ENCODE assay signal across 15 cellular contexts in genomic region chrX:66005832-66006449, GRCh38. TPM values are rescaled to one million over a fixed set of nuclear protein-coding genes. Genes with fewer than 3 reads are reported as not detected.
DNase-seq lines count a peak whose midpoint lies in the region; ATAC-seq, FAIRE-seq and TF ChIP-seq lines count a peak whose summit lies in the region.
"Had no signal": no experiment of that assay in that cellular context is flagged by ENCODE, and none has a peak within 500 bp of the region (broad histone marks: within the 10 kb centered on the region; RNA-seq: fewer than 3 reads in every experiment).

No MANE protein-coding gene starts in this region.

- H2AFZ ChIP-seq in GM12878 (ENCODE audit: control insufficient read depth, low read depth, low read length) = no peak overlapping the region

- intact Hi-C loops in GM12878 (cut with micrococcal nuclease; ENCODE audit: unreplicated experiment) = no loop called here

- in situ Hi-C loops in GM12878 (cut with MboI) = loop anchor here (10.0 to 25.0 kb wide), 2 partner anchors 399 to 1794 kb away; partner anchors contain the start of gene AMER1

- H3K4me3 ChIP-seq in BLaER1 = no peak overlapping the region
- H3K4me3 ChIP-seq in GM12878 = no peak overlapping the region
- H3K4me3 ChIP-seq: Peyer's patch had no signal

- H3K27me3 ChIP-seq in BLaER1 (no peaks in the 10 kb centered on the region), GM12878 (replicated peaks in 1 of 2; ENCODE audit: control insufficient read depth in 2 of 2, insufficient read depth in 2 of 2, low read length in 1 of 2) (no peaks in the 10 kb centered on the region)
- H3K27me3 ChIP-seq: brain microvascular endothelial cell, Peyer's patch had no signal

- no TSS peak for BruUV-seq in GM12878 (replicated peaks; lab: Mats Ljungman, UMichigan)

- H3K27ac ChIP-seq in BLaER1 = peak overlapping the region; percentile 33
- 0 out of 2 replicates have a peak overlapping the region, but pooled peaks have one; percentile 24 for H3K27ac ChIP-seq in GM12878 (ENCODE audit: control insufficient read depth, insufficient read depth)
- no peak overlapping the region for H3K27ac ChIP-seq in substantia nigra (ENCODE audit: low read depth, low read length, poor library complexity, severe bottlenecking)
- H3K27ac ChIP-seq: brain microvascular endothelial cell had no signal

- H3K4me1 ChIP-seq in BLaER1 (peaks cover 31% of the 10 kb centered on the region), GM12878 (ENCODE audit: control insufficient read depth, insufficient read depth, low read length) (peaks cover 11% of the 10 kb centered on the region)
- H3K4me1 ChIP-seq: Peyer's patch had no signal

- FAIRE-seq in GM12878 (lab: Jason Lieb, UNC) = no peak

- peak; percentile 31 for DNase-seq in SIG-M5 treated with dmso at 0.1 percent for 504 hours (lab: John Stamatoyannopoulos, UW; ENCODE audit: unreplicated experiment)
- DNase-seq in GM12878 (ENCODE audit: low read depth, low spot score) = no peak
- DNase-seq in NCI-H1417 (lab: John Stamatoyannopoulos, UW) = no peak
- DNase-seq in substantia nigra (lab: John Stamatoyannopoulos, UW) = no peak
- DNase-seq: brain microvascular endothelial cell; effector memory CD4-positive, alpha-beta T cell; foreskin melanocyte; NCI-H226; Peyer's patch; retina had no signal

- POLR2A ChIA-PET in GM12878 (lab: Charles Lee) = interaction anchor here (1.2 kb wide), 1 partner anchor 12 kb away, joined by 6 read pairs; no protein-coding TSS in a partner anchor

- 52% methylated on average over 4 of the region's 4 CpGs for WGBS in GM12878 (ENCODE audit: insufficient coverage, insufficient replicate concordance, low lambda C conversion rate, missing lambda C conversion rate)

- ATAC-seq in GM18502 (IDR thresholded peaks at IDR 0.05; ENCODE audit: poor library complexity, unreplicated experiment) = peak; percentile 25
- no peak for ATAC-seq in GM12878
- no peak for ATAC-seq in HG03039 (IDR thresholded peaks at IDR 0.05; ENCODE audit: unreplicated experiment)
- no peak for ATAC-seq in HG03108 (IDR thresholded peaks at IDR 0.05; ENCODE audit: unreplicated experiment)

- SMC1A ChIA-PET in GM12878 (lab: Charles Lee; ENCODE audit: uncharacterized antibody, unreplicated experiment) = interaction anchor here (0.7 to 2.1 kb wide), 4 partner anchors 12 to 39 kb away, joined by 3 to 10 read pairs (median 4); no protein-coding TSS in a partner anchor

- H3K9ac ChIP-seq in BLaER1 (no peak overlapping the region), GM12878 (ENCODE audit: control insufficient read depth, insufficient read depth, low read length) (no peak overlapping the region)

- H3K4me2 ChIP-seq in BLaER1 (peak overlapping the region; percentile 59), GM12878 (ENCODE audit: control insufficient read depth, insufficient read depth) (no peak overlapping the region)

- TF ChIP-seq POLR2A in GM12878 (IDR thresholded peaks at IDR 0.05; ENCODE audit: low read depth, low read length) = no peak

- H3K9me3 ChIP-seq in BLaER1 = no peaks in the 10 kb centered on the region; the same call in 1 of the 2 replicates
- H3K9me3 ChIP-seq in GM12878 (replicated peaks; ENCODE audit: control insufficient read depth, insufficient read depth, low read length) = no peaks in the 10 kb centered on the region; the same call in none of the 3 replicates
- H3K9me3 ChIP-seq: Peyer's patch had no signal

- no peak for TF ChIP-seq EP300 in GM12878 (IDR thresholded peaks at IDR 0.05; ENCODE audit: borderline replicate concordance in 1 of 2, control insufficient read depth in 1 of 2, low read depth in 2 of 2, low read length in 2 of 2)

- no peaks in the 10 kb centered on the region for H4K20me1 ChIP-seq in BLaER1
- no peaks in the 10 kb centered on the region for H4K20me1 ChIP-seq in GM12878 (ENCODE audit: control insufficient read depth, insufficient read depth)

- no peaks in the 10 kb centered on the region for H3K36me3 ChIP-seq in BLaER1
- no peaks in the 10 kb centered on the region for H3K36me3 ChIP-seq in GM12878 (ENCODE audit: control insufficient read depth in 2 of 2, insufficient read depth in 2 of 2, low read length in 1 of 2)
- H3K36me3 ChIP-seq: brain microvascular endothelial cell, Peyer's patch had no signal

- no peak for TF ChIP-seq CTCF in GM12878 (IDR thresholded peaks at IDR 0.05 in 2 of 3, conservative IDR thresholded peaks at IDR 0.05 in 1 of 3; ENCODE audit: control insufficient read depth in 2 of 3, extremely low read depth in 1 of 3, insufficient read depth in 1 of 3, low read depth in 3 of 3, low read length in 3 of 3)

- H3K79me2 ChIP-seq in GM12878 (ENCODE audit: control insufficient read depth, insufficient read depth, low read length) = no peaks in the 10 kb centered on the region

- TF ChIP-seq RAD21 in GM12878 (IDR thresholded peaks at IDR 0.05; ENCODE audit: insufficient read depth, low read depth, low read length) = no peak

- RAD21 ChIA-PET in GM12878 (lab: Charles Lee; ENCODE audit: unreplicated experiment) = interaction anchor here (1.0 to 1.4 kb wide), 2 partner anchors 9 to 11 kb away, joined by 3 read pairs; no protein-coding TSS in a partner anchor

- CTCF ChIA-PET in GM12878 (lab: Yijun Ruan, JAX) = interaction anchor here (0.6 to 1.4 kb wide), 4 partner anchors 12 to 303 kb away, joined by 3 to 4 read pairs (median 3); no protein-coding TSS in a partner anchor

TF ChIP-seq in GM12878, 131 proteins besides CTCF, POLR2A, EP300 and RAD21 (continues in another document):
- no peak for TF ChIP-seq ETV6 (conservative IDR thresholded peaks at IDR 0.05 in 1 of 2, IDR thresholded peaks at IDR 0.05 in 1 of 2; ENCODE audit: borderline replicate concordance in 1 of 2, low read depth in 1 of 2)
- TF ChIP-seq CREB1 (IDR thresholded peaks at IDR 0.05; ENCODE audit: low read depth) = no peak
- no peak for TF ChIP-seq FOXM1 (IDR thresholded peaks at IDR 0.05; ENCODE audit: low read depth, low read length)
- TF ChIP-seq NR2C1 (IDR thresholded peaks at IDR 0.05) = no peak
- TF ChIP-seq CEBPZ (IDR thresholded peaks at IDR 0.05; ENCODE audit: low read depth, low read length) = no peak
- TF ChIP-seq TCF7 (IDR thresholded peaks at IDR 0.05; ENCODE audit: borderline replicate concordance) = no peak
- TF ChIP-seq KLF5 (IDR thresholded peaks at IDR 0.05; ENCODE audit: partially characterized antibody) = no peak
- TF ChIP-seq KAT2A (conservative IDR thresholded peaks at IDR 0.05; ENCODE audit: control insufficient read depth, low read depth, low read length) = no peak
- TF ChIP-seq NKRF (conservative IDR thresholded peaks at IDR 0.05) = no peak

RNA-seq across cellular contexts. Expression of gene VSIG4, which starts 33.9 kb away (rescaled TPM):
- not detected in 2 replicates for total RNA-seq in GM12878 (2013; cell fraction: nucleolus; rRNA removed)
- total RNA-seq in GM12878 (2014; rRNA removed) (not detected in 2 replicates), GM12878 (2014; rRNA removed; fragmentation: Illumina TruSeq; extraction: Trizol) (not detected in 2 replicates), GM12878 (2021) (0.13 and 0.36 TPM in 2 replicates)
- not detected for polyA plus RNA-seq in GM12878 (2011; ENCODE audit: low read depth)
- polyA plus RNA-seq in GM12878 (2011; rRNA removed) (0.05 TPM in 1 of 2 replicates, not detected in the other), GM12878 (2014; fragmentation: Illumina TruSeq; extraction: Trizol) (not detected in 2 replicates), GM12878 (2014; fragmentation: Nextera tagmentation; extraction: Ambion mirVana) (not detected), GM12878 (2014; rRNA removed) (not detected in 2 replicates), GM12878 (2016; fragmentation: Nextera tagmentation; extraction: Ambion mirVana) (not detected)
- 0.05 and 0.06 TPM in 2 replicates for polyA plus RNA-seq in GM12878 (2011; cell fraction: cytosol; rRNA removed)
- 0.10 TPM in 1 of 2 replicates, not detected in the other for polyA plus RNA-seq in GM12878 (2011; cell fraction: nucleus; rRNA removed)
- polyA plus RNA-seq in GM12878 (2012) = not detected in 2 replicates
- polyA minus RNA-seq in GM12878 (2011; rRNA and poly(A)+ RNA removed) = 0.15 TPM in 1 of 2 replicates, not detected in the other
- polyA minus RNA-seq in GM12878 (2011; cell fraction: cytosol; rRNA and poly(A)+ RNA removed) = not detected in 2 replicates
- not detected in 2 replicates for polyA minus RNA-seq in GM12878 (2011; cell fraction: nucleus; rRNA and poly(A)+ RNA removed)
- total RNA-seq: T-helper 2 cell treated with Interferon-gamma antibody and Interleukin-4, amounts not matched to agents 100 ng/mL and 5 ng/mL, for 36 hours had no signal
